8 cellular contexts compared by ENCODE assay signal in genomic region chr9:20622330-20623020, GRCh38. TPM values are rescaled to one million over a fixed set of nuclear protein-coding genes. Genes with fewer than 3 reads are reported as not detected.
DNase-seq lines count a peak whose midpoint lies in the region; ATAC-seq and TF ChIP-seq lines count a peak whose summit lies in the region.

TSS of gene MLLT3 (minus strand) at chr9:20622499.

- peaks cover 52% of the 10 kb centered on the region for H3K4me1 Mint-ChIP-seq in activated T-helper 1 cell treated with anti-CD3 and anti-CD28 coated beads, Interleukin-12 subunit alpha, Interleukin-12 subunit beta, Interleukin-2, Interleukin-4 antibody, amounts not matched to agents 30 ng/mL and 10 ng/mL and 1 ng/mL, durations not matched to agents 14 hours and 24 hours and 36 hours (ENCODE audit: low read depth)
- H3K4me1 Mint-ChIP-seq in naive thymus-derived CD8-positive, alpha-beta T cell = peaks cover 26 to 51% (median 46%) of the 10 kb centered on the region in 4 donors
- peaks cover 20 to 44% of the 10 kb centered on the region in 2 donors for H3K4me1 Mint-ChIP-seq in stimulated activated naive B cell treated with anti-CD40 and anti-IgM and Interleukin-4, amounts not matched to agents 10 μg/mL and 1 μg/mL and 100 μg/mL, for 72 hours

- peak within 1 kb of the TSS; percentile 96 for H3K4me2 ChIP-seq in fibroblast of lung (ENCODE audit: extremely low read depth, insufficient read depth, low read length)

- ATAC-seq in GM21619 (IDR thresholded peaks at IDR 0.05; ENCODE audit: unreplicated experiment) = peak; percentile 71
- peak; percentile 96 for ATAC-seq in Panc1
- peak; percentile 71 to 73 for ATAC-seq in naive thymus-derived CD8-positive, alpha-beta T cell
- peak; percentile 89 to 93 for ATAC-seq in stimulated activated naive B cell treated with anti-CD40 and anti-IgM and Interleukin-4, amounts not matched to agents 10 μg/mL and 1 μg/mL and 100 μg/mL, for 72 hours (replicated peaks)

- DNase-seq in DMS153 treated with DMSO at 0.1 percent for 48 hours (lab: John Stamatoyannopoulos, UW; ENCODE audit: unreplicated experiment) (peak; percentile 90), Panc1 (ENCODE audit: low read depth, low spot score) (peak; percentile 8), fibroblast of lung (ENCODE audit: low read depth in 2 of 2) (peak; percentile 93 to 96)
- peak; percentile 92 for DNase-seq in Jurkat, Clone E6-1 (ENCODE audit: low read depth, low spot score)
- DNase-seq in activated T-helper 1 cell treated with anti-CD3 and anti-CD28 coated beads, Interleukin-12 subunit alpha, Interleukin-12 subunit beta, Interleukin-2, Interleukin-4 antibody, amounts not matched to agents 30 ng/mL and 10 ng/mL and 1 ng/mL, durations not matched to agents 14 hours and 24 hours and 36 hours (ENCODE audit: low spot score) = peak; percentile 97
- DNase-seq in naive thymus-derived CD8-positive, alpha-beta T cell = peak; percentile 91 to 98 (median 97)
- peak; percentile 93 for DNase-seq in stimulated activated naive B cell treated with anti-CD40 and anti-IgM and Interleukin-4, amounts not matched to agents 10 μg/mL and 1 μg/mL and 100 μg/mL, for 72 hours

- peak within 1 kb of the TSS; percentile 81 for H3K4me3 ChIP-seq in Jurkat, Clone E6-1 (ENCODE audit: low read length)
- H3K4me3 ChIP-seq in Panc1 (ENCODE audit: low read depth in 2 of 2, low read length in 2 of 2) (peak within 1 kb of the TSS; percentile 51 to 54), fibroblast of lung (replicated peaks in 1 of 4; ENCODE audit: control extremely low read depth in 1 of 4, insufficient read depth in 1 of 4, low read depth in 3 of 4, low read length in 4 of 4) (peak within 1 kb of the TSS; percentile 89 to 97 (median 92))

- H3K27me3 ChIP-seq in Panc1 (ENCODE audit: control insufficient read depth, insufficient read depth, low read length) = peaks cover 2% of the 10 kb centered on the region
- H3K27me3 ChIP-seq in fibroblast of lung (ENCODE audit: control insufficient read depth, insufficient read depth, low read length) = no peaks in the 10 kb centered on the region

- POLR2A ChIA-PET in Panc1 (lab: Charles Lee) = interaction anchor here (0.6 kb wide), 1 partner anchor 1530 kb away, joined by 5 read pairs; no protein-coding TSS in a partner anchor
- POLR2A ChIA-PET in naive thymus-derived CD8-positive, alpha-beta T cell (lab: Charles Lee) = interaction anchor here (0.5 to 2.2 kb wide), 26 partner anchors 10 to 1392 kb away, joined by 3 to 43 read pairs (median 4); partner anchors contain the start of genes DENND4C, FOCAD, HACD4 and KLHL9

- H3K36me3 Mint-ChIP-seq in activated T-helper 1 cell treated with anti-CD3 and anti-CD28 coated beads, Interleukin-12 subunit alpha, Interleukin-12 subunit beta, Interleukin-2, Interleukin-4 antibody, amounts not matched to agents 30 ng/mL and 10 ng/mL and 1 ng/mL, durations not matched to agents 14 hours and 24 hours and 36 hours (ENCODE audit: low read depth) = peaks cover 19% of the 10 kb centered on the region
- peaks cover 0 to 4% (median 0%) of the 10 kb centered on the region in 3 donors for H3K36me3 Mint-ChIP-seq in naive thymus-derived CD8-positive, alpha-beta T cell
- peaks cover 0 to 1% of the 10 kb centered on the region in 2 donors for H3K36me3 Mint-ChIP-seq in stimulated activated naive B cell treated with anti-CD40 and anti-IgM and Interleukin-4, amounts not matched to agents 10 μg/mL and 1 μg/mL and 100 μg/mL, for 72 hours

- H2AFZ ChIP-seq in fibroblast of lung (ENCODE audit: low read length) = peak within 1 kb of the TSS; percentile 79

- BruUV-seq in Panc1 (replicated peaks; lab: Mats Ljungman, UMichigan) = no TSS peak

- in situ Hi-C loops in Panc1 (cut with HindIII; ENCODE audit: low pct_unique_long_range_greater_than_20kb, low sequenced_read_pairs) = no loop called here

- H3K9me3 ChIP-seq in Panc1 (ENCODE audit: control insufficient read depth, insufficient read depth, low read depth, low read length) = no peaks in the 10 kb centered on the region
- no peaks in the 10 kb centered on the region for H3K9me3 ChIP-seq in fibroblast of lung (ENCODE audit: control insufficient read depth, insufficient read depth, low read depth, low read length)

- no peaks in the 10 kb centered on the region for H3K9me3 Mint-ChIP-seq in activated T-helper 1 cell treated with anti-CD3 and anti-CD28 coated beads, Interleukin-12 subunit alpha, Interleukin-12 subunit beta, Interleukin-2, Interleukin-4 antibody, amounts not matched to agents 30 ng/mL and 10 ng/mL and 1 ng/mL, durations not matched to agents 14 hours and 24 hours and 36 hours
- H3K9me3 Mint-ChIP-seq in naive thymus-derived CD8-positive, alpha-beta T cell = no peaks in the 10 kb centered on the region
- H3K9me3 Mint-ChIP-seq in stimulated activated naive B cell treated with anti-CD40 and anti-IgM and Interleukin-4, amounts not matched to agents 10 μg/mL and 1 μg/mL and 100 μg/mL, for 72 hours = no peaks in the 10 kb centered on the region

- H3K27ac ChIP-seq in Panc1 (ENCODE audit: low read length) (no peak within 1 kb of the TSS), fibroblast of lung (ENCODE audit: insufficient read depth, low read length) (peak within 1 kb of the TSS; percentile 73)

- H3K4me3 Mint-ChIP-seq in activated T-helper 1 cell treated with anti-CD3 and anti-CD28 coated beads, Interleukin-12 subunit alpha, Interleukin-12 subunit beta, Interleukin-2, Interleukin-4 antibody, amounts not matched to agents 30 ng/mL and 10 ng/mL and 1 ng/mL, durations not matched to agents 14 hours and 24 hours and 36 hours = peak within 1 kb of the TSS; percentile 88
- H3K4me3 Mint-ChIP-seq in naive thymus-derived CD8-positive, alpha-beta T cell = peak within 1 kb of the TSS; percentile 91 to 100 (median 97)
- peak within 1 kb of the TSS; percentile 76 to 97 for H3K4me3 Mint-ChIP-seq in stimulated activated naive B cell treated with anti-CD40 and anti-IgM and Interleukin-4, amounts not matched to agents 10 μg/mL and 1 μg/mL and 100 μg/mL, for 72 hours

- H3K9ac ChIP-seq in fibroblast of lung (ENCODE audit: insufficient read depth, low read length) = peak within 1 kb of the TSS; percentile 79

- H3K4me1 ChIP-seq in Panc1 (ENCODE audit: control insufficient read depth, insufficient read depth, low read length) (no peaks in the 10 kb centered on the region), fibroblast of lung (ENCODE audit: control insufficient read depth, extremely low read depth, insufficient read depth, low read length) (peaks cover 8% of the 10 kb centered on the region)

- peaks cover 26% of the 10 kb centered on the region for H3K79me2 ChIP-seq in fibroblast of lung (ENCODE audit: control insufficient read depth, insufficient read depth, low read length)

- peak within 1 kb of the TSS; percentile 99 for H3K27ac Mint-ChIP-seq in activated T-helper 1 cell treated with anti-CD3 and anti-CD28 coated beads, Interleukin-12 subunit alpha, Interleukin-12 subunit beta, Interleukin-2, Interleukin-4 antibody, amounts not matched to agents 30 ng/mL and 10 ng/mL and 1 ng/mL, durations not matched to agents 14 hours and 24 hours and 36 hours
- H3K27ac Mint-ChIP-seq in naive thymus-derived CD8-positive, alpha-beta T cell = peak within 1 kb of the TSS; percentile 86 to 99 (median 98)
- H3K27ac Mint-ChIP-seq in stimulated activated naive B cell treated with anti-CD40 and anti-IgM and Interleukin-4, amounts not matched to agents 10 μg/mL and 1 μg/mL and 100 μg/mL, for 72 hours = peak within 1 kb of the TSS; percentile 89

- CTCF ChIA-PET in Panc1 (lab: Charles Lee) = no interaction called here

- no peaks in the 10 kb centered on the region for H4K20me1 ChIP-seq in fibroblast of lung (ENCODE audit: control insufficient read depth, extremely low read depth, insufficient read depth, low read length)

- H3K36me3 ChIP-seq in Panc1 (ENCODE audit: control insufficient read depth, insufficient read depth, low read length) = peaks cover 3% of the 10 kb centered on the region; the same call in 1 of the 2 replicates
- H3K36me3 ChIP-seq in fibroblast of lung (ENCODE audit: control insufficient read depth, insufficient read depth, low read length) = no peaks in the 10 kb centered on the region

- H3K27me3 Mint-ChIP-seq in activated T-helper 1 cell treated with anti-CD3 and anti-CD28 coated beads, Interleukin-12 subunit alpha, Interleukin-12 subunit beta, Interleukin-2, Interleukin-4 antibody, amounts not matched to agents 30 ng/mL and 10 ng/mL and 1 ng/mL, durations not matched to agents 14 hours and 24 hours and 36 hours (ENCODE audit: insufficient read depth) = no peaks in the 10 kb centered on the region
- no peaks in the 10 kb centered on the region for H3K27me3 Mint-ChIP-seq in naive thymus-derived CD8-positive, alpha-beta T cell
- H3K27me3 Mint-ChIP-seq in stimulated activated naive B cell treated with anti-CD40 and anti-IgM and Interleukin-4, amounts not matched to agents 10 μg/mL and 1 μg/mL and 100 μg/mL, for 72 hours = peaks cover 11 to 38% of the 10 kb centered on the region in 2 donors

- TF ChIP-seq CTCF in Panc1 (IDR thresholded peaks at IDR 0.05) (no peak), fibroblast of lung (conservative IDR thresholded peaks at IDR 0.05 in 1 of 2, IDR thresholded peaks at IDR 0.05 in 1 of 2; ENCODE audit: low read depth in 1 of 2, low read length in 2 of 2) (no peak)

- intact Hi-C loops in Panc1 (cut with micrococcal nuclease; ENCODE audit: unreplicated experiment) = loop anchor here (5.0 kb wide), 1 partner anchor 490 kb away; no protein-coding TSS in a partner anchor
- intact Hi-C loops in activated T-helper 1 cell treated with anti-CD3 and anti-CD28 coated beads, Interleukin-12 subunit alpha, Interleukin-12 subunit beta, Interleukin-2, Interleukin-4 antibody, amounts not matched to agents 30 ng/mL and 10 ng/mL and 1 ng/mL, durations not matched to agents 14 hours and 24 hours and 36 hours (cut with micrococcal nuclease) = loop anchor here (1.0 to 10.0 kb wide), 24 partner anchors 21 to 1440 kb away; partner anchors contain the start of genes FOCAD, HACD4 and RPS6

RNA-seq across cellular contexts. Expression of gene MLLT3, which starts in this region (rescaled TPM):
- 20.1 TPM for polyA plus RNA-seq in Jurkat, Clone E6-1 (2012; ENCODE audit: insufficient read depth, insufficient read length)
- 0.49 TPM for total RNA-seq in Panc1 (2021; ENCODE audit: unreplicated experiment)
- 0.28 TPM for polyA plus RNA-seq in Panc1 (2012; ENCODE audit: insufficient read length)
- total RNA-seq in activated T-helper 1 cell treated with anti-CD3 and anti-CD28 coated beads, Interleukin-12 subunit alpha, Interleukin-12 subunit beta, Interleukin-2, Interleukin-4 antibody, amounts not matched to agents 30 ng/mL and 10 ng/mL and 1 ng/mL, durations not matched to agents 14 hours and 24 hours and 36 hours = 33.8 and 36.4 TPM in 2 replicates
- total RNA-seq in fibroblast of lung = 36.5 and 43.8 TPM in 2 replicates
- 21.7 and 37.3 TPM in 2 replicates for polyA plus RNA-seq in fibroblast of lung
- polyA plus RNA-seq in fibroblast of lung (2012) = 15.5 and 21.4 TPM in 2 replicates
- polyA minus RNA-seq in fibroblast of lung (ENCODE audit: low replicate concordance) = 5.7 and 18.6 TPM in 2 replicates
- 10 to 100 TPM; 64.7 to 73.0 TPM for total RNA-seq in naive thymus-derived CD8-positive, alpha-beta T cell
- 10 to 100 TPM; 28.0 to 42.9 (median 39.0) TPM for polyA plus RNA-seq in naive thymus-derived CD8-positive, alpha-beta T cell

Comparison
In these comparisons a context has a peak if more than half of its experiments do, and no peak if none do; other contexts are left out.
1. RNA of gene MLLT3 (total RNA-seq): 64.7 to 73.0 TPM in naive thymus-derived CD8-positive, alpha-beta T cell, 36.5 to 43.8 TPM in fibroblast of lung and 33.8 to 36.4 TPM in activated T-helper 1 cell treated with anti-CD3 and anti-CD28 coated beads, Interleukin-12 subunit alpha, Interleukin-12 subunit beta, Interleukin-2, Interleukin-4 antibody, amounts not matched to agents 30 ng/mL and 10 ng/mL and 1 ng/mL, durations not matched to agents 14 hours and 24 hours and 36 hours; 0.49 TPM in Panc1 (single experiment); every median in the first group is over 10 times any median in the second.
2. Peak in DNase-seq, ATAC-seq and H3K4me3 ChIP-seq in Panc1; RNA of the gene not detected or under 1 TPM.
3. DNase-seq: peak in every context shown above with its lines; median percentile 97 in activated T-helper 1 cell treated with anti-CD3 and anti-CD28 coated beads, Interleukin-12 subunit alpha, Interleukin-12 subunit beta, Interleukin-2, Interleukin-4 antibody, amounts not matched to agents 30 ng/mL and 10 ng/mL and 1 ng/mL, durations not matched to agents 14 hours and 24 hours and 36 hours; 97 in naive thymus-derived CD8-positive, alpha-beta T cell; 94 in fibroblast of lung; 93 in stimulated activated naive B cell treated with anti-CD40 and anti-IgM and Interleukin-4, amounts not matched to agents 10 μg/mL and 1 μg/mL and 100 μg/mL, for 72 hours; 92 in Jurkat, Clone E6-1; 90 in DMS153 treated with DMSO at 0.1 percent for 48 hours; 8 in Panc1.
4. Peak in every context shown above with its lines, with median percentiles within 50 percentile points of each other: ATAC-seq, H3K4me3 ChIP-seq, H3K27ac Mint-ChIP-seq and H3K4me3 Mint-ChIP-seq.